ENCODE assay signal across 1 cellular context in the genomic region with DNA sequence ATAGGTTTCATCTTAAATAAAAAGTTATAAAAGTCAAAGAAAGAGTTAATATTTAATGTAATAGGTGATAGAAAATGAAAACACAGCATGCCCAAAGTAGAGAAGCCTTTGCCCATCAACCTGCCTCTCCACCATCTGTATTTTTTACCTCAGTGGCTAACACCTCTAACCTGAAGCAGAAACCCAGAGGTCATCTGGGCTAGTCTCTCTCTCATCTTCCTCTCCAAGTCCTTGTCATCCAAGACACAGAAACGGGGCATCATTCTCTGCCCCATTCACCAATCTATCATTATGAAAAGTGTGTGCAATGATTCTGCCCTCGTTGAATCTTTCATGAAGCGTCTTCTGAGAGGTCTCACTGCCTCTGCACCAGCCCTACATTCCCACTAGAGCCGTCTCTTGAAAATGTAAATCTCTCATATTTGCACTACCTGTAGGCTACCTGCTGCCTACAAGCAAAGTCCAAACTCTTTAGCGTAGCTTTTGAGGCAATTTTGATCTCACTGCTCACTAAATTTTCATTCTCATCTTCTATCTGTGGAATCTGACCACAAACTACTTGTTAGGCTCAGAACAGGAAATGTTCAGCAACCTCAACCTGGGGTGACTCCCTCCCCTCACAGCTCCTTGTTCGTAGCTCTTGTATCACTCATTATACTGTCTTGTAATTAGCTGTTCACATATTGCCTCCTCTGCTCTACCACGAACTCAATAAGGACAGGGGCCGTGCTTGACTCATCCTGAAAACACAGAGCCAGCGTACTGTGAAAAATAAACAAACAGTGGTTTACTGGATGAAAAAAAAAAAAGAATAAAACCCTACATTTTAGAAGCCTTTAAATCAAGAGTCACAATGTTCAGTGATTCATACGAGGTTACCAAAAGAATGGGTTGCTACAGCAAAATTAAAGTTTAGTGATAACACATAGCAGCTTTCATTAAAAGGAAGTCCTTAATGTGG.
TF ChIP-seq lines count a peak whose summit lies in the region.

No MANE protein-coding gene starts in this region.

TF ChIP-seq in IMR-90, 13 proteins besides CTCF, POLR2A, EP300 and RAD21 (continued from another document):
- TF ChIP-seq USF2 (IDR thresholded peaks at IDR 0.05; ENCODE audit: low read depth, low read length): no peak
- no peak for TF ChIP-seq MAFK (IDR thresholded peaks at IDR 0.05; ENCODE audit: low read depth, low read length)
- no peak for TF ChIP-seq RCOR1 (IDR thresholded peaks at IDR 0.05; ENCODE audit: insufficient replicate concordance, low read length)
- TF ChIP-seq FOS (IDR thresholded peaks at IDR 0.05; ENCODE audit: low read depth, low read length): 0 out of 2 replicates have a peak, but pooled peaks have one; percentile 53
- no peak for TF ChIP-seq SMC3 (IDR thresholded peaks at IDR 0.05; ENCODE audit: low read depth, low read length)
